In the genomic region with DNA sequence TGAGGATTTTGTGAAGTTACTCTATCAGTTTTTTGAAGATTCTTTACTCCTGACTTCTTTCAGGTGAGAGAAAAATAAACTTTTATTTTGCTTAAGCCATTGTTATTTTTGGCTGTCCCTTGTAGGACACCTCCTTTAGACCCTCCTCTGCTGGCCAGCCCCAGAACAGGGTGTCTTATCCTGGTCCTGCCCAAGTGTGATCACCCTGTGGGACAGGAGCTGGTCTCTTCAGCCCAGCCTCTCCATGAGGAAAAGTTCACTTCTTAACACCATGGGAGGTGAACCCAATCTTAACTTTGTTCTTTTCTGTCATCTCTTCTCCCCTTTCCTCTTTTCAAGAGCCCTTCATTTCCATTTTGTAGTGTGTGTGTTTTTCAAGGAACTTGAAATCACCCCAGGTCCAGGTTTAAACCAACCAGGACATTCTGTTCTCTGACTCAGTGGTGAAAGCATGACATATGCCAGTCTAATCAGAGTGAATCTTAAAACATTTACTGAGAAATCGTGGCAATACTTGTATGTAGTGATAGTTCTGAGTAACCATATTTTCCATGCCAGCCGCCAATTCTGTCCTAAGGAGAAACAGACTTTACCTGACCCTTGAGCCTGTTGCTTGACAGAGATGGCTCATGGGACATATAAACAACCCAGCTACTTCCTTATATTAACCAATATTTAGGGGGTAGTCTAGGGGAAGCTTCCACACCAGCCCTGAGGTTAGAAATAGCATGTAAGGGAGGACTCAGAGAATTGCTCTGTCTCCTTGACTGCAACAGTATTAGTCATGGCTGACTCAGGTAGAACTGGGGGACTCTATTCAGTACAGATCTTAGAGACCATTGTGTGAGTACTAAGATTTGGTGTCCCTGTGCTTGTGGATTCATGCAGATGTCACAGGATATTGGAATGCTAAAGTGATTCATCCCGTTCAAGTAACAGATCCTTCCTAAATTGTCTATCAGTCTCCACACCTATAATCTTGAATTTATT, we compare ENCODE assay signal across 19 cellular contexts. TPM values are rescaled to one million over a fixed set of nuclear protein-coding genes. Genes with fewer than 3 reads are reported as not detected.
DNase-seq lines count a peak whose midpoint lies in the region; ATAC-seq and TF ChIP-seq lines count a peak whose summit lies in the region.
"Had no signal": no experiment of that assay in that cellular context is flagged by ENCODE, and none has a peak within 500 bp of the region (broad histone marks: within the 10 kb centered on the region; RNA-seq: fewer than 3 reads in every experiment).

No MANE protein-coding gene starts in this region.

- no peaks in the 10 kb centered on the region for H3K27me3 Mint-ChIP-seq in glutamatergic neuron (ENCODE audit: unreplicated experiment)

- H3K27ac Mint-ChIP-seq in glutamatergic neuron (ENCODE audit: unreplicated experiment) = no peak overlapping the region
- H3K27ac Mint-ChIP-seq: activated naive CD4-positive, alpha-beta T cell treated with anti-CD3 and anti-CD28 coated beads, Interleukin-2, amount 50 U/mL, for 72 hours; stimulated activated effector memory CD8-positive, alpha-beta T cell treated with anti-CD3 and anti-CD28 coated beads, Interleukin-12 subunit alpha, Interleukin-12 subunit beta, amount 100 ng/mL, for 72 hours had no signal

- no peaks in the 10 kb centered on the region for H3K27me3 ChIP-seq in brain microvascular endothelial cell (replicated peaks)
- no peaks in the 10 kb centered on the region for H3K27me3 ChIP-seq in Peyer's patch
- H3K27me3 ChIP-seq: BE2C had no signal

- no peaks in the 10 kb centered on the region for H3K4me1 Mint-ChIP-seq in glutamatergic neuron (ENCODE audit: low read depth, unreplicated experiment)
- H3K4me1 Mint-ChIP-seq: stimulated activated effector memory CD8-positive, alpha-beta T cell treated with anti-CD3 and anti-CD28 coated beads, Interleukin-12 subunit alpha, Interleukin-12 subunit beta, amount 100 ng/mL, for 72 hours had no signal

- DNase-seq in COLO829 (ENCODE audit: low spot score) (peak; percentile 86), M059J (ENCODE audit: low read depth) (peak; percentile 44), brain microvascular endothelial cell (peak; percentile 69), kidney glomerular epithelial cell (lab: John Stamatoyannopoulos, UW) (peak; percentile 54), glutamatergic neuron (no peak), Peyer's patch (no peak)
- no peak for DNase-seq in stimulated activated CD4-positive, alpha-beta T cell treated with anti-CD3 and anti-CD28 coated beads, Interleukin-4, amount 100 ng/mL, for 1 hour
- DNase-seq: BE2C; GDM1; Karpas-422; NCI-H2171; stimulated activated CD4-positive, alpha-beta T cell treated with anti-CD3 and anti-CD28 coated beads, Interleukin-1b, Interleukin-23, amount 100 ng/mL, for 48 hours; T-helper 9 cell had no signal

- no peak overlapping the region for H3K4me3 Mint-ChIP-seq in glutamatergic neuron (ENCODE audit: unreplicated experiment)
- H3K4me3 Mint-ChIP-seq: stimulated activated effector memory CD8-positive, alpha-beta T cell treated with anti-CD3 and anti-CD28 coated beads, Interleukin-12 subunit alpha, Interleukin-12 subunit beta, amount 100 ng/mL, for 72 hours had no signal

- TF ChIP-seq POLR2A in Peyer's patch (IDR thresholded peaks at IDR 0.05) = no peak

- no peaks in the 10 kb centered on the region for H3K4me1 ChIP-seq in Peyer's patch
- H3K4me1 ChIP-seq: BE2C had no signal

- H3K36me3 ChIP-seq in brain microvascular endothelial cell (replicated peaks) (no peaks in the 10 kb centered on the region), Peyer's patch (no peaks in the 10 kb centered on the region)
- H3K36me3 ChIP-seq: BE2C had no signal

- TF ChIP-seq CTCF in brain microvascular endothelial cell (IDR thresholded peaks at IDR 0.05; ENCODE audit: low read depth, low read length, missing control alignments) = no peak
- no peak for TF ChIP-seq CTCF in glutamatergic neuron (IDR thresholded peaks at IDR 0.05; ENCODE audit: partially characterized antibody, unreplicated experiment)
- TF ChIP-seq CTCF in Peyer's patch (IDR thresholded peaks at IDR 0.05) = no peak

- no peaks in the 10 kb centered on the region for H3K9me3 Mint-ChIP-seq in glutamatergic neuron (ENCODE audit: unreplicated experiment)

- H3K36me3 Mint-ChIP-seq in glutamatergic neuron (ENCODE audit: unreplicated experiment) = no peaks in the 10 kb centered on the region
- H3K36me3 Mint-ChIP-seq: activated naive CD4-positive, alpha-beta T cell treated with anti-CD3 and anti-CD28 coated beads, Interleukin-2, amount 50 U/mL, for 72 hours; stimulated activated effector memory CD8-positive, alpha-beta T cell treated with anti-CD3 and anti-CD28 coated beads, Interleukin-12 subunit alpha, Interleukin-12 subunit beta, amount 100 ng/mL, for 72 hours had no signal

- H3K9me3 ChIP-seq in Peyer's patch = no peaks in the 10 kb centered on the region
- H3K9me3 ChIP-seq: BE2C had no signal

- H3K4me3 ChIP-seq in brain microvascular endothelial cell (ENCODE audit: low read depth, low read length) = no peak overlapping the region
- no peak overlapping the region for H3K4me3 ChIP-seq in Peyer's patch
- H3K4me3 ChIP-seq: coronary artery had no signal

- no peak for ATAC-seq in GM21526 (IDR thresholded peaks at IDR 0.05; ENCODE audit: low FRiP score, unreplicated experiment)
- ATAC-seq: activated naive CD4-positive, alpha-beta T cell treated with anti-CD3 and anti-CD28 coated beads, Interleukin-2, amount 50 U/mL, for 72 hours; stimulated activated effector memory CD8-positive, alpha-beta T cell treated with anti-CD3 and anti-CD28 coated beads, Interleukin-12 subunit alpha, Interleukin-12 subunit beta, amount 100 ng/mL, for 72 hours had no signal

- in situ Hi-C loops in brain microvascular endothelial cell (cut with HindIII; ENCODE audit: low pct_ligation_motif_present, low sequenced_read_pairs) = no loop called here

- H3K27ac ChIP-seq in brain microvascular endothelial cell (peak overlapping the region; percentile 21), Peyer's patch (no peak overlapping the region)
- H3K27ac ChIP-seq: coronary artery had no signal

RNA-seq across cellular contexts. Expression of gene FLRT3, which starts 48.8 kb away (rescaled TPM):
- 0.27 and 0.79 TPM in 2 replicates for total RNA-seq in M059J (2014; rRNA removed; shearing (Covaris generic))
- total RNA-seq in glutamatergic neuron (ENCODE audit: unreplicated experiment) = 5.7 TPM
- 1 to 10 TPM in 3 of 4 donors, not detected in 1; 1.1 to 8.8 (median 3.9) TPM for total RNA-seq in Peyer's patch
- total RNA-seq: activated CD8-positive, alpha-beta memory T cell treated with anti-CD3 and anti-CD28 coated beads for 36 hours; activated naive CD4-positive, alpha-beta T cell treated with anti-CD3 and anti-CD28 coated beads, Interleukin-2, amount 50 U/mL, for 72 hours; OCI-LY7 had no signal

Comparison
In these comparisons a context has a peak if more than half of its experiments do, and no peak if none do; other contexts are left out.
1. DNase-seq: peak in COLO829 (single experiment), M059J (single experiment), brain microvascular endothelial cell (single experiment) and kidney glomerular epithelial cell (single experiment); none in glutamatergic neuron (single experiment), Peyer's patch (0 of 3) and stimulated activated CD4-positive, alpha-beta T cell treated with anti-CD3 and anti-CD28 coated beads, Interleukin-4, amount 100 ng/mL, for 1 hour (single experiment).